1 cellular context compared by ENCODE assay signal in the genomic region with DNA sequence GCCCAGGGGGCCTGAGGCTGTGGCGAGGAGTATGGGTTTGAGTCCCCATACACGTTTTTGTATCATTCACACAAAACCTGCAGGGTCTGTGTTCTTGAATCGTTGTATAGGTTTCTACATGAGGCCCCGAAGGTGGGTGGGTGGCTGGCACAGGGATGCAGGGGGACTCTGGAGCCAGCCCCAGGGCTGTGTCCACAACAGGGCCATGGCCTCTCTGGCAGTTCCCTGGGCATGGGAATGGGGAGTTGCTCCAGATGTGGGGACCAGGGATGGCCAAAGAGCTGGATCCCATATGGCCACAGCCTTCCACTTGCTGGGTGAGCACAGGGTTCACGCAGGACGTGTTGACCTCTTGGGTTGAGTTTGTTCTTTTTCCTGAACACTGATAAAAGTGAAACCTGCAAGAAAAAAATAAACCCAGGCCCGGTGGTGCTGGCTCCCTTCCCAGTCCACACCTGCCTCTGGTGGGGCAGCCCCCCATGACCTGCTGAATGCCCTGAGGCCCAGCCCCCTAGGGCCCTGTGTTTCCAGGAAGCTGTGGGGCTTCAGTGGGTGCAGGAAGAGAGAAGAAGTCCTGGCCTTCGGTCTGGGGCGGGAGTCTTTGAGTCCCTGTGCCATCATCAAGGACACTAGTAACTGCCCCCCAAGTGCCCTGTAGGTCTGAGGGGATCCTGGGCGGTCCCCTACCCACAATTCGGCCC.
TF ChIP-seq lines count a peak whose summit lies in the region.

No MANE protein-coding gene starts in this region.

TF ChIP-seq in HepG2, 621 proteins besides CTCF, POLR2A, EP300 and RAD21 (continued from another document):
- TF ChIP-seq PAXIP1 (CRISPR knock-in tag; conservative IDR thresholded peaks at IDR 0.05) (peak; percentile 36; the same call in 1 of the 2 replicates), SALL1 (CRISPR knock-in tag; IDR thresholded peaks at IDR 0.05) (0 out of 2 replicates have a peak, but pooled peaks have one; percentile 33), EEA1 (CRISPR knock-in tag; IDR thresholded peaks at IDR 0.05; ENCODE audit: borderline replicate concordance) (peak; percentile 25; the same call in 1 of the 2 replicates), SNAPC2 (CRISPR knock-in tag; IDR thresholded peaks at IDR 0.05) (0 out of 2 replicates have a peak, but pooled peaks have one; percentile 28), HNRNPLL (IDR thresholded peaks at IDR 0.05; ENCODE audit: low read depth, low read length, poor library complexity, severe bottlenecking) (no peak), MYPOP (CRISPR knock-in tag; IDR thresholded peaks at IDR 0.05) (no peak; the same call in 1 of the 2 replicates)
TF ChIP-seq in HepG2: peak in this region for 22.
